In genomic region chr2:40228296-40228695, GRCh38 we compare ENCODE assay signal across 14 cellular contexts.
"Had no signal": no experiment of that assay in that cellular context is flagged by ENCODE, and none has a peak within 500 bp of the region (broad histone marks: within the 10 kb centered on the region; RNA-seq: fewer than 3 reads in every experiment).

No MANE protein-coding gene starts in this region.

- H3K4me3 ChIP-seq: dorsolateral prefrontal cortex, mucosa of descending colon, prostate gland, right lobe of liver, testis, tibial artery had no signal

- H3K9me3 ChIP-seq: mucosa of descending colon, prostate gland, right lobe of liver, testis, tibial artery had no signal

- ATAC-seq: mucosa of descending colon; naive thymus-derived CD8-positive, alpha-beta T cell; right lobe of liver; stimulated activated effector memory CD8-positive, alpha-beta T cell treated with anti-CD3 and anti-CD28 coated beads, Interleukin-12 subunit alpha, Interleukin-12 subunit beta, amount 100 ng/mL, for 72 hours had no signal

- H3K4me1 ChIP-seq: prostate gland, right lobe of liver, testis had no signal

- H3K36me3 ChIP-seq: prostate gland, right lobe of liver, tibial artery had no signal

- DNase-seq: effector CD4-positive, alpha-beta T cell; mesenchymal stem cell; mucosa of descending colon; naive thymus-derived CD8-positive, alpha-beta T cell; nephron progenitor cell; right lobe of liver; stimulated activated CD4-positive, alpha-beta T cell treated with anti-CD3 and anti-CD28 coated beads, Interleukin-2, amount 100 ng/mL, for 24 hours; stimulated activated CD4-positive, alpha-beta T cell treated with anti-CD3 and anti-CD28 coated beads, Interleukin-4, amount 100 ng/mL, for 24 hours; stimulated activated naive CD4-positive, alpha-beta T cell treated with Interleukin-2 at 50 U/mL for 16 hours; testis; tibial artery had no signal

- H3K27me3 ChIP-seq: right lobe of liver, testis, tibial artery had no signal

- H3K27ac ChIP-seq: prostate gland, right lobe of liver, testis, tibial artery had no signal
